33 cellular contexts compared by ENCODE assay signal in the genomic region with DNA sequence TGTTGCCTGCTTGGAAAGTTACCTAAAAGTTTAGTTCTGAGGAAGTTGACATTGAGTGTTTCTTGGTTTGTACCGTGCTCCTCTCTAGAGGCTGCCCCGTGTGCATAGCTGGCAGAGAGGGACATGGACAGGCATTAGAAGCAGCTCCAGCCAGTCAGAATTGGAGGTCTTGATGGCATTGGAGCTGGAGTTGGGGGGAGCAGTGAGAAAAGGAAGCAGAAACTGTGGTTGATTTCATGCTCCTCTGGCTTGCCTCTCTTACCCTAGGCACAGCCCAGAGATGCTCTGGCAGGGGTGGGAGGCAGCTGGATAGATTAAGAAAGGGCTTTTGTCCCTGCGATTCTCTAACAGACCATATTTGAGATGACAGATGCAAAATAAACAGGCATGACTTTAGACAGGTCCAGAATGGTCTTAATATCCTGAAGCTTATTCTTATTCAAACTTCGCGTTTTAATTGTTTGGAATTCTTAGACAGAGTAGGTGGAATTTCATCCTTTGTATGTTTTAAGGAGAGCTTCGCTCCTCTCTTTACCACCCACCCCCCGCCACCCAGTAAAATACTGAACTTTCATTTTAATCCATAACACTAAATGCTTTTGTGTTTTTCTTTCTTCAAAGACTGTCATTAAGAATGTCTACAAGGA.
A peak's percentile ranks its signal among the peaks of the same experiment; 100 is the strongest.
DNase-seq lines count a peak whose midpoint lies in the region; ATAC-seq lines count a peak whose summit lies in the region.
"Had no signal": no experiment of that assay in that cellular context is flagged by ENCODE, and none has a peak within 500 bp of the region (broad histone marks: within the 10 kb centered on the region; RNA-seq: fewer than 3 reads in every experiment).

No MANE protein-coding gene starts in this region.

- no peak for ATAC-seq in HG02852 (IDR thresholded peaks at IDR 0.05; ENCODE audit: unreplicated experiment)
- no peak for ATAC-seq in activated T-cell treated with anti-CD3 and anti-CD28 coated beads, Interleukin-2, amount 50 U/mL, for 4 hours
- ATAC-seq: activated CD4-positive, alpha-beta T cell treated with anti-CD3 and anti-CD28 coated beads for 36 hours; activated CD8-positive, alpha-beta T cell treated with anti-CD3 and anti-CD28 coated beads, Interleukin-2, amount 10 ng/mL, durations not matched to agents 7 days and 5 days; gastrocnemius medialis; left cardiac atrium; natural killer cell treated with Interleukin-12 subunit alpha and Interleukin-12 subunit beta and Interleukin-15 and Interleukin-18, amount 100 ng/mL, for 72 hours; stimulated activated naive CD8-positive, alpha-beta T cell treated with anti-CD3 and anti-CD28 coated beads, Interleukin-15, Interleukin-2, amounts not matched to agents 100 U/mL and 50 U/mL, for 24 hours had no signal

- H3K9me3 ChIP-seq in SJCRH30 (replicated peaks) = no peaks in the 10 kb centered on the region
- H3K9me3 ChIP-seq: gastrocnemius medialis, mucosa of descending colon, right atrium auricular region, testis, uterus had no signal

- peak overlapping the region; percentile 32 for H3K4me3 ChIP-seq in SJCRH30
- H3K4me3 ChIP-seq: gastrocnemius medialis, lung, mucosa of descending colon, right atrium auricular region, testis, uterus had no signal

- peak overlapping the region; percentile 51 for H3K27ac ChIP-seq in SJCRH30
- H3K27ac ChIP-seq: brain microvascular endothelial cell, gastrocnemius medialis, right atrium auricular region, testis, uterus had no signal

- DNase-seq in NCI-H2171 treated with DMSO at 0.1 percent for 48 hours (lab: John Stamatoyannopoulos, UW) (peak; percentile 40), NCI-H2171 (lab: John Stamatoyannopoulos, UW) (no peak), SJCRH30 (peak; percentile 76 to 91), medulla oblongata (ENCODE audit: extremely low spot score) (peak; percentile 38), superior temporal gyrus (ENCODE audit: extremely low spot score) (peak; percentile 51), NCI-H187 treated with DMSO at 0.1 percent for 48 hours (lab: John Stamatoyannopoulos, UW) (no peak)
- DNase-seq in activated T-cell treated with anti-CD3 and anti-CD28 coated beads, Interleukin-2, amount 50 U/mL, for 4 hours = no peak
- DNase-seq: activated CD4-positive, alpha-beta T cell treated with anti-CD3 and anti-CD28 coated beads for 36 hours; activated CD8-positive, alpha-beta T cell treated with anti-CD3 and anti-CD28 coated beads, Interleukin-2, amount 10 ng/mL, durations not matched to agents 7 days and 5 days; activated naive CD4-positive, alpha-beta T cell treated with anti-CD3 and anti-CD28 coated beads, Interleukin-2, amount 50 U/mL, for 16 hours; AML-193; amniotic stem cell; brain microvascular endothelial cell; CD4-positive, alpha-beta T cell; gastrocnemius medialis; H7; immature natural killer cell; Kasumi-1; left cardiac atrium; NCI-H2227 treated with DMSO at 0.1 percent for 48 hours; NCI-H526 treated with DMSO at 0.1 percent for 48 hours; SIG-M5; small intestine; stimulated activated naive CD8-positive, alpha-beta T cell treated with anti-CD3 and anti-CD28 coated beads, Interleukin-15, Interleukin-2, amounts not matched to agents 100 U/mL and 50 U/mL, for 24 hours; SW 1271; testis; uterus had no signal

- H3K4me3 Mint-ChIP-seq in activated T-cell treated with anti-CD3 and anti-CD28 coated beads, Interleukin-2, amount 50 U/mL, for 4 hours = no peak overlapping the region
- H3K4me3 Mint-ChIP-seq: activated CD4-positive, alpha-beta T cell treated with anti-CD3 and anti-CD28 coated beads for 36 hours; activated CD8-positive, alpha-beta T cell treated with anti-CD3 and anti-CD28 coated beads, Interleukin-2, amount 10 ng/mL, durations not matched to agents 7 days and 5 days; CD4-positive, alpha-beta T cell; immature natural killer cell; natural killer cell treated with Interleukin-12 subunit alpha and Interleukin-12 subunit beta and Interleukin-15 and Interleukin-18, amount 100 ng/mL, for 72 hours had no signal

- H3K4me1 Mint-ChIP-seq in activated T-cell treated with anti-CD3 and anti-CD28 coated beads, Interleukin-2, amount 50 U/mL, for 4 hours (ENCODE audit: low read depth) = no peaks in the 10 kb centered on the region
- H3K4me1 Mint-ChIP-seq: activated CD4-positive, alpha-beta T cell treated with anti-CD3 and anti-CD28 coated beads for 36 hours; immature natural killer cell had no signal

- H3K27me3 Mint-ChIP-seq in activated T-cell treated with anti-CD3 and anti-CD28 coated beads, Interleukin-2, amount 50 U/mL, for 4 hours (ENCODE audit: low read depth) = no peaks in the 10 kb centered on the region
- H3K27me3 Mint-ChIP-seq: activated CD4-positive, alpha-beta T cell treated with anti-CD3 and anti-CD28 coated beads for 36 hours; CD4-positive, alpha-beta T cell; natural killer cell treated with Interleukin-12 subunit alpha and Interleukin-12 subunit beta and Interleukin-15 and Interleukin-18, amount 100 ng/mL, for 72 hours had no signal

- H3K9me3 Mint-ChIP-seq in activated T-cell treated with anti-CD3 and anti-CD28 coated beads, Interleukin-2, amount 50 U/mL, for 4 hours = peaks cover 3% of the 10 kb centered on the region
- H3K9me3 Mint-ChIP-seq: activated T-helper 2 cell treated with anti-CD3 and anti-CD28 coated beads, Interferon-gamma antibody, Interleukin-2, Interleukin-4, amounts not matched to agents 10 μg/mL and 5 μg/mL and 100 μg/mL, durations not matched to agents 14 hours and 24 hours and 36 hours; CD4-positive, alpha-beta T cell; immature natural killer cell; natural killer cell treated with Interleukin-12 subunit alpha and Interleukin-12 subunit beta and Interleukin-15 and Interleukin-18, amount 100 ng/mL, for 72 hours had no signal

- H3K4me1 ChIP-seq in SJCRH30 = peaks cover 20% of the 10 kb centered on the region
- H3K4me1 ChIP-seq: gastrocnemius medialis, right atrium auricular region, testis, uterus had no signal

- H3K36me3 ChIP-seq in SJCRH30 = no peaks in the 10 kb centered on the region
- H3K36me3 ChIP-seq: brain microvascular endothelial cell, gastrocnemius medialis, right atrium auricular region, uterus had no signal

- H3K36me3 Mint-ChIP-seq in activated T-cell treated with anti-CD3 and anti-CD28 coated beads, Interleukin-2, amount 50 U/mL, for 4 hours (ENCODE audit: insufficient read depth) = peaks cover 23% of the 10 kb centered on the region
- H3K36me3 Mint-ChIP-seq: natural killer cell treated with Interleukin-12 subunit alpha and Interleukin-12 subunit beta and Interleukin-15 and Interleukin-18, amount 100 ng/mL, for 72 hours had no signal

- no peaks in the 10 kb centered on the region for H3K27me3 ChIP-seq in SJCRH30
- H3K27me3 ChIP-seq: brain microvascular endothelial cell, gastrocnemius medialis, right atrium auricular region, testis, uterus had no signal

Comparison
In these comparisons a context has a peak if more than half of its experiments do, and no peak if none do; other contexts are left out.
1. DNase-seq: peak in NCI-H2171 treated with DMSO at 0.1 percent for 48 hours (single experiment), SJCRH30 (2 of 2), medulla oblongata (single experiment) and superior temporal gyrus (single experiment); none in NCI-H2171 (single experiment), NCI-H187 treated with DMSO at 0.1 percent for 48 hours (single experiment) and activated T-cell treated with anti-CD3 and anti-CD28 coated beads, Interleukin-2, amount 50 U/mL, for 4 hours (single experiment).